Comparison of ENCODE assay signal across 17 cellular contexts in the genomic region with DNA sequence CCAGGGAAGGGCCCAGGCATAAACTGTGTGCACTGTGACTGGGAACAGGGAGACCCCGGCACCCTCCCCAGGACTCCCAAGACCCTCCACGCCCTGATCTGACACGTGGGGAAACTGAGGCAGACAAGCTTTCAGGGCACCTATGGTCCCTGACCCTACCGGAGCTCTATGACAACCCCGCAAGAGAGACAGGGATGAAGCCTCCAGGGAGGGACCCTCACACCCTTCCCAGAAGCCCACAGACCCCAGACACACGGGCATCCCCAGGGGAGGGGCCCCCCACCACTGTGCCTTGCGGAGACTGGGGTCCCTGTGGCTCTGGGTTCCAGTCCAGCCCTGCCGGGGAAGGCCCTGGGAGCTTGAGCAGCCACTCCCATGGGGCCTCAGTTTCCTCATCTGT. TPM values are rescaled to one million over a fixed set of nuclear protein-coding genes. Genes with fewer than 3 reads are reported as not detected.
DNase-seq lines count a peak whose midpoint lies in the region; ATAC-seq and TF ChIP-seq lines count a peak whose summit lies in the region.
"Had no signal": no experiment of that assay in that cellular context is flagged by ENCODE, and none has a peak within 500 bp of the region (broad histone marks: within the 10 kb centered on the region; RNA-seq: fewer than 3 reads in every experiment).

No MANE protein-coding gene starts in this region.

- no peak overlapping the region for H4K91ac ChIP-seq in neuronal stem cell (ENCODE audit: low read depth, low read length, poor library complexity)

- WGBS in heart left ventricle, 4 donors = 45 to 71% (median 54%) methylated on average over 6 to 8 of the region's 8 CpGs
- WGBS in neuronal stem cell (ENCODE audit: extremely low coverage in 2 of 2, insufficient read length in 2 of 2, insufficient replicate concordance in 1 of 2), 2 donors = no CpG with 5 or more reads among the region's 8 CpGs

- intact Hi-C loops in Right ventricle myocardium superior (cut with DNase I) = no loop called here
- intact Hi-C loops in cardiac septum (cut with DNase I) = no loop called here
- intact Hi-C loops in heart left ventricle (cut with DNase I) = no loop called here
- intact Hi-C loops in upper lobe of right lung (cut with DNase I) = no loop called here

- H3K23ac ChIP-seq in neuronal stem cell (ENCODE audit: low read depth, low read length, poor library complexity) = no peak overlapping the region

- peak; percentile 36 for DNase-seq in Right ventricle myocardium superior
- no peak for DNase-seq in cardiac septum (ENCODE audit: low spot score)
- peak in 1 of 5 donors; percentile 26 for DNase-seq in heart left ventricle
- DNase-seq in neuronal stem cell (ENCODE audit: low spot score) = no peak
- no peak for DNase-seq in upper lobe of right lung
- no peak for DNase-seq in foreskin fibroblast
- no peak for DNase-seq in NCI-H1105 treated with DMSO at 0.1 percent for 48 hours (lab: John Stamatoyannopoulos, UW)
- DNase-seq: activated CD4-positive, alpha-beta T cell treated with anti-CD3 and anti-CD28 coated beads, Interleukin-2, amount 50 U/mL, for 4 hours; naive B cell; NCI-H2029; NCI-H510A treated with DMSO at 0.1 percent for 48 hours; retina; stimulated activated CD4-positive, alpha-beta T cell treated with anti-CD3 and anti-CD28 coated beads, Interleukin-4, amount 100 ng/mL, for 1 hour; stimulated activated CD8-positive, alpha-beta memory T cell treated with anti-CD3 and anti-CD28 coated beads, Interleukin-4, amount 100 ng/mL, for 48 hours had no signal

- peak overlapping the region; percentile 92 for H2AK5ac ChIP-seq in neuronal stem cell (ENCODE audit: low read depth, low read length)

- no peak overlapping the region for H3K18ac ChIP-seq in neuronal stem cell (ENCODE audit: low read length)

- H3K4me1 ChIP-seq in heart left ventricle (peaks cover 0 to 50% (median 22%) of the 10 kb centered on the region in 12 donors), neuronal stem cell (ENCODE audit: control insufficient read depth in 2 of 2, insufficient read depth in 1 of 2, low read depth in 1 of 2, low read length in 2 of 2) (peaks cover 0 to 15% of the 10 kb centered on the region in 2 donors), upper lobe of right lung (peaks cover 9% of the 10 kb centered on the region)

- H3K27ac ChIP-seq in heart left ventricle (peak overlapping the region; percentile 75 to 99 (median 96)), neuronal stem cell (replicated peaks; ENCODE audit: low read length) (no peak overlapping the region), upper lobe of right lung (peak overlapping the region; percentile 91)

- H3K4me3 ChIP-seq in heart left ventricle = peak overlapping the region in 10 of 12 donors; percentile 28 to 89 (median 76)
- no peak overlapping the region for H3K4me3 ChIP-seq in neuronal stem cell (ENCODE audit: low read length in 2 of 2)
- peak overlapping the region; percentile 41 for H3K4me3 ChIP-seq in upper lobe of right lung
- no peak overlapping the region for H3K4me3 ChIP-seq in foreskin fibroblast (ENCODE audit: low read depth in 1 of 2, low read length in 2 of 2)
- H3K4me3 ChIP-seq: A549 had no signal

- TF ChIP-seq POLR2A in heart left ventricle (IDR thresholded peaks at IDR 0.05) = no peak

- peaks cover 0 to 59% (median 0%) of the 10 kb centered on the region in 9 donors for H3K27me3 ChIP-seq in heart left ventricle
- H3K27me3 ChIP-seq in neuronal stem cell (ENCODE audit: control insufficient read depth in 3 of 3, insufficient read depth in 3 of 3, low read depth in 1 of 3, low read length in 3 of 3) = peaks cover 0 to 6% (median 0%) of the 10 kb centered on the region in 3 experiments
- peaks cover 24% of the 10 kb centered on the region for H3K27me3 ChIP-seq in upper lobe of right lung

- no peaks in the 10 kb centered on the region for H3K36me3 ChIP-seq in heart left ventricle
- H3K36me3 ChIP-seq in neuronal stem cell (replicated peaks in 1 of 2; ENCODE audit: control insufficient read depth in 2 of 2, insufficient read depth in 2 of 2, low read length in 2 of 2) = no peaks in the 10 kb centered on the region
- no peaks in the 10 kb centered on the region for H3K36me3 ChIP-seq in upper lobe of right lung

- no peaks in the 10 kb centered on the region for H3K9me3 ChIP-seq in heart left ventricle
- H3K9me3 ChIP-seq in neuronal stem cell (replicated peaks in 1 of 2; ENCODE audit: control insufficient read depth in 2 of 2, insufficient read depth in 1 of 2, low read depth in 1 of 2, low read length in 2 of 2) = no peaks in the 10 kb centered on the region
- H3K9me3 ChIP-seq in upper lobe of right lung = no peaks in the 10 kb centered on the region
- H3K9me3 ChIP-seq: A549 had no signal

- no peak for TF ChIP-seq CTCF in heart left ventricle (IDR thresholded peaks at IDR 0.05)
- TF ChIP-seq CTCF in upper lobe of right lung (IDR thresholded peaks at IDR 0.05) = no peak
- TF ChIP-seq CTCF in foreskin fibroblast (IDR thresholded peaks at IDR 0.05; ENCODE audit: low read depth, low read length) = no peak

- ATAC-seq in Right ventricle myocardium superior (ENCODE audit: poor library complexity) = no peak
- no peak for ATAC-seq in heart left ventricle
- no peak for ATAC-seq in upper lobe of right lung
- ATAC-seq in HG03457 (IDR thresholded peaks at IDR 0.05; ENCODE audit: unreplicated experiment) = no peak
- ATAC-seq: A549, left colon had no signal

- H2BK15ac ChIP-seq in neuronal stem cell (ENCODE audit: low read length) = no peak overlapping the region

- H3K14ac ChIP-seq in neuronal stem cell (ENCODE audit: low read length) = peak overlapping the region; percentile 6

- peak overlapping the region; percentile 82 for H2BK5ac ChIP-seq in neuronal stem cell (ENCODE audit: low read length)

- H3K4me2 ChIP-seq in neuronal stem cell (ENCODE audit: insufficient read depth, low read length, poor library complexity, severe bottlenecking) = no peak overlapping the region
- H3K4me2 ChIP-seq: A549 had no signal

- H3K79me1 ChIP-seq in neuronal stem cell (ENCODE audit: low read depth, low read length) = peaks cover 5% of the 10 kb centered on the region

- H2AFZ ChIP-seq in neuronal stem cell (ENCODE audit: low read length) = peak overlapping the region; percentile 85

- no peak overlapping the region for H3K4ac ChIP-seq in neuronal stem cell (ENCODE audit: low read length)

- no peak overlapping the region for H4K8ac ChIP-seq in neuronal stem cell (ENCODE audit: low read depth, low read length)

- H2BK120ac ChIP-seq in neuronal stem cell (ENCODE audit: low read depth, low read length) = peak overlapping the region; percentile 61

- no peak overlapping the region for H3K9ac ChIP-seq in neuronal stem cell (ENCODE audit: low read depth, low read length, poor library complexity)

- no peak overlapping the region for H2BK12ac ChIP-seq in neuronal stem cell (ENCODE audit: low read length)

RNA-seq across cellular contexts. Expression of a gene that starts 6.4 kb away (rescaled TPM):
- total RNA-seq in Right ventricle myocardium superior (61.5 TPM), cardiac septum (85.3 TPM), heart left ventricle (100 to 1,000 TPM in 2 of 9 donors, 10 to 100 TPM in 7; 56.4 to 142 (median 94.0) TPM), upper lobe of right lung (302 TPM)
- 100 to 1,000 TPM; 103 to 137 TPM for polyA plus RNA-seq in heart left ventricle
- polyA plus RNA-seq in neuronal stem cell (2013, experiment 1 of 2) = 33.1 TPM
- polyA plus RNA-seq in neuronal stem cell (2013, experiment 2 of 2) = 32.0 TPM

RNA-seq across cellular contexts. Expression of a gene that starts 30.9 kb away (rescaled TPM):
- total RNA-seq in Right ventricle myocardium superior (48.6 TPM), cardiac septum (48.4 TPM), heart left ventricle (10 to 100 TPM; 52.4 to 90.7 (median 62.5) TPM), upper lobe of right lung (117 TPM)
- polyA plus RNA-seq in heart left ventricle = 100 to 1,000 TPM in 1 of 2 donors, 10 to 100 TPM in 1; 88.8 to 122 TPM
- polyA plus RNA-seq in neuronal stem cell (2013, experiment 1 of 2) = 3.7 TPM
- 3.5 TPM for polyA plus RNA-seq in neuronal stem cell (2013, experiment 2 of 2)

RNA-seq across cellular contexts. Expression of a gene that starts 56.0 kb away (rescaled TPM):
- total RNA-seq in Right ventricle myocardium superior = 15.1 TPM
- 28.3 TPM for total RNA-seq in cardiac septum
- total RNA-seq in heart left ventricle = 10 to 100 TPM; 14.4 to 46.3 (median 19.8) TPM
- 10 to 100 TPM; 18.1 to 24.4 TPM for polyA plus RNA-seq in heart left ventricle
- polyA plus RNA-seq in neuronal stem cell (2013, experiment 1 of 2) = 40.0 TPM
- polyA plus RNA-seq in neuronal stem cell (2013, experiment 2 of 2) = 39.1 TPM
- 17.7 TPM for total RNA-seq in upper lobe of right lung

Comparison
In these comparisons a context has a peak if more than half of its experiments do, and no peak if none do; other contexts are left out.
1. H3K4me3 ChIP-seq: peak in heart left ventricle (10 of 12) and upper lobe of right lung (single experiment); none in neuronal stem cell (0 of 2) and foreskin fibroblast (0 of 2).